In genomic region chr9:129933709-129934586, GRCh38 we compare ENCODE assay signal across 8 cellular contexts.
DNase-seq lines count a peak whose midpoint lies in the region.

No MANE protein-coding gene starts in this region.

- H3K79me1 ChIP-seq in neuronal stem cell (ENCODE audit: low read depth, low read length): no peaks in the 10 kb centered on the region

- H2BK5ac ChIP-seq in neuronal stem cell (ENCODE audit: low read length): no peak overlapping the region

- H3K23ac ChIP-seq in neuronal stem cell (ENCODE audit: low read depth, low read length, poor library complexity): no peak overlapping the region

- H2AFZ ChIP-seq in Karpas-422 (ENCODE audit: low read length) (no peak overlapping the region), neuronal stem cell (ENCODE audit: low read length) (no peak overlapping the region)

- no peak overlapping the region for H2BK120ac ChIP-seq in neuronal stem cell (ENCODE audit: low read depth, low read length)

- H4K8ac ChIP-seq in neuronal stem cell (ENCODE audit: low read depth, low read length): no peak overlapping the region

- no peaks in the 10 kb centered on the region for H3K9me3 ChIP-seq in Karpas-422 (ENCODE audit: low read length)
- no peaks in the 10 kb centered on the region for H3K9me3 ChIP-seq in effector memory CD4-positive, alpha-beta T cell (ENCODE audit: control insufficient read depth, low read length)
- no peaks in the 10 kb centered on the region for H3K9me3 ChIP-seq in neuronal stem cell (replicated peaks in 1 of 2; ENCODE audit: control insufficient read depth in 2 of 2, insufficient read depth in 1 of 2, low read depth in 1 of 2, low read length in 2 of 2)

- H3K14ac ChIP-seq in neuronal stem cell (ENCODE audit: low read length): no peak overlapping the region

- H3K4me1 ChIP-seq in Karpas-422 (ENCODE audit: low read length) (peaks cover 17% of the 10 kb centered on the region), neuronal stem cell (ENCODE audit: control insufficient read depth in 2 of 2, insufficient read depth in 1 of 2, low read depth in 1 of 2, low read length in 2 of 2) (peaks cover 8 to 22% of the 10 kb centered on the region in 2 donors)
- peaks cover 28% of the 10 kb centered on the region for H3K4me1 ChIP-seq in effector memory CD4-positive, alpha-beta T cell (ENCODE audit: control insufficient read depth, insufficient read depth, low read length, poor library complexity, severe bottlenecking)

- no peak overlapping the region for H3K4ac ChIP-seq in neuronal stem cell (ENCODE audit: low read length)

- H3K4me3 ChIP-seq in Karpas-422 (ENCODE audit: low read length): no peak overlapping the region
- no peak overlapping the region for H3K4me3 ChIP-seq in effector memory CD4-positive, alpha-beta T cell (ENCODE audit: insufficient read depth, low read depth, low read length, poor library complexity, severe bottlenecking)
- H3K4me3 ChIP-seq in neuronal stem cell (ENCODE audit: low read length in 2 of 2): no peak overlapping the region

- DNase-seq in AG20443 (ENCODE audit: low spot score) (peak; percentile 66), Karpas-422 (no peak), neuronal stem cell (ENCODE audit: low spot score) (no peak), amniotic stem cell (lab: John Stamatoyannopoulos, UW) (no peak), NCI-H345 (lab: John Stamatoyannopoulos, UW) (no peak), hippocampal formation (lab: John Stamatoyannopoulos, UW) (no peak)
- DNase-seq in effector memory CD4-positive, alpha-beta T cell: no peak
- no peak for DNase-seq in stimulated activated CD4-positive, alpha-beta T cell treated with anti-CD3 and anti-CD28 coated beads, Interleukin-1b, Interleukin-23, amount 100 ng/mL, for 48 hours

- H3K27ac ChIP-seq in Karpas-422 (ENCODE audit: low read length): peak overlapping the region; percentile 38; the same call in 1 of the 2 replicates
- peak overlapping the region; percentile 57 for H3K27ac ChIP-seq in effector memory CD4-positive, alpha-beta T cell (ENCODE audit: insufficient read depth, low read length, poor library complexity, severe bottlenecking)
- peak overlapping the region; percentile 49 for H3K27ac ChIP-seq in neuronal stem cell (replicated peaks; ENCODE audit: low read length)

- no peaks in the 10 kb centered on the region for H3K27me3 ChIP-seq in Karpas-422 (ENCODE audit: low read length)
- no peaks in the 10 kb centered on the region for H3K27me3 ChIP-seq in effector memory CD4-positive, alpha-beta T cell (replicated peaks; ENCODE audit: control insufficient read depth, insufficient read depth, low read length, poor library complexity, severe bottlenecking)
- H3K27me3 ChIP-seq in neuronal stem cell (ENCODE audit: control insufficient read depth in 3 of 3, insufficient read depth in 3 of 3, low read depth in 1 of 3, low read length in 3 of 3): no peaks in the 10 kb centered on the region

- WGBS in neuronal stem cell (ENCODE audit: extremely low coverage in 2 of 2, insufficient read length in 2 of 2, insufficient replicate concordance in 1 of 2), 2 donors: no CpG with 5 or more reads among the region's 7 CpGs

- no peak overlapping the region for H3K18ac ChIP-seq in neuronal stem cell (ENCODE audit: low read length)

- H3K9ac ChIP-seq in Karpas-422 (ENCODE audit: low read length): no peak overlapping the region
- H3K9ac ChIP-seq in neuronal stem cell (ENCODE audit: low read depth, low read length, poor library complexity): no peak overlapping the region

- H2BK12ac ChIP-seq in neuronal stem cell (ENCODE audit: low read length): no peak overlapping the region

- H4K91ac ChIP-seq in neuronal stem cell (ENCODE audit: low read depth, low read length, poor library complexity): no peak overlapping the region

- peaks cover 65% of the 10 kb centered on the region for H3K79me2 ChIP-seq in Karpas-422 (ENCODE audit: low read length)

- H2AK5ac ChIP-seq in neuronal stem cell (ENCODE audit: low read depth, low read length): no peak overlapping the region

- no peak overlapping the region for H2BK15ac ChIP-seq in neuronal stem cell (ENCODE audit: low read length)

- H3K4me2 ChIP-seq in Karpas-422 (ENCODE audit: low read depth, low read length, poor library complexity, severe bottlenecking) (no peak overlapping the region), neuronal stem cell (ENCODE audit: insufficient read depth, low read length, poor library complexity, severe bottlenecking) (no peak overlapping the region)

- H4K20me1 ChIP-seq in Karpas-422 (ENCODE audit: insufficient read depth, low read depth, low read length): no peaks in the 10 kb centered on the region

- H3K9me2 ChIP-seq in Karpas-422 (replicated peaks; ENCODE audit: insufficient read depth, low read length): no peaks in the 10 kb centered on the region

- H3K36me3 ChIP-seq in Karpas-422 (ENCODE audit: insufficient read depth, low read length) (peaks cover 14% of the 10 kb centered on the region; the same call in 1 of the 2 replicates), neuronal stem cell (replicated peaks in 1 of 2; ENCODE audit: control insufficient read depth in 2 of 2, insufficient read depth in 2 of 2, low read length in 2 of 2) (peaks cover 0 to 6% of the 10 kb centered on the region in 2 donors)
- peaks cover 12% of the 10 kb centered on the region for H3K36me3 ChIP-seq in effector memory CD4-positive, alpha-beta T cell (ENCODE audit: control insufficient read depth, insufficient read depth, low read length)
